In genomic region chr12:124837958-124838803, GRCh38 we compare ENCODE assay signal across 1 cellular context.
TF ChIP-seq lines count a peak whose summit lies in the region.

No MANE protein-coding gene starts in this region.

TF ChIP-seq in HepG2, 621 proteins besides CTCF, POLR2A, EP300 and RAD21 (continued from another document and continues in another):
- TF ChIP-seq, protein P1, sequence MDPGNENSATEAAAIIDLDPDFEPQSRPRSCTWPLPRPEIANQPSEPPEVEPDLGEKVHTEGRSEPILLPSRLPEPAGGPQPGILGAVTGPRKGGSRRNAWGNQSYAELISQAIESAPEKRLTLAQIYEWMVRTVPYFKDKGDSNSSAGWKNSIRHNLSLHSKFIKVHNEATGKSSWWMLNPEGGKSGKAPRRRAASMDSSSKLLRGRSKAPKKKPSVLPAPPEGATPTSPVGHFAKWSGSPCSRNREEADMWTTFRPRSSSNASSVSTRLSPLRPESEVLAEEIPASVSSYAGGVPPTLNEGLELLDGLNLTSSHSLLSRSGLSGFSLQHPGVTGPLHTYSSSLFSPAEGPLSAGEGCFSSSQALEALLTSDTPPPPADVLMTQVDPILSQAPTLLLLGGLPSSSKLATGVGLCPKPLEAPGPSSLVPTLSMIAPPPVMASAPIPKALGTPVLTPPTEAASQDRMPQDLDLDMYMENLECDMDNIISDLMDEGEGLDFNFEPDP (CRISPR knock-in tag; conservative IDR thresholded peaks at IDR 0.05), result no peak
- no peak for TF ChIP-seq NFKBIZ (CRISPR knock-in tag; IDR thresholded peaks at IDR 0.05)
- peak; percentile 89 for TF ChIP-seq ZNF431 (CRISPR knock-in tag; IDR thresholded peaks at IDR 0.05; ENCODE audit: borderline replicate concordance, low read depth)
- no peak for TF ChIP-seq TOPORS (CRISPR knock-in tag; IDR thresholded peaks at IDR 0.05)
- TF ChIP-seq TRIM22 (IDR thresholded peaks at IDR 0.05), result no peak
- TF ChIP-seq ZSCAN31 (CRISPR knock-in tag; IDR thresholded peaks at IDR 0.05; ENCODE audit: low read depth), result 0 out of 2 replicates have a peak, but pooled peaks have one; percentile 49
- no peak for TF ChIP-seq ZC3H4 (CRISPR knock-in tag; IDR thresholded peaks at IDR 0.05; ENCODE audit: borderline replicate concordance)
- peak; percentile 59; the same call in 1 of the 2 replicates for TF ChIP-seq ZNF547 (CRISPR knock-in tag; IDR thresholded peaks at IDR 0.05)
- TF ChIP-seq ZNF24 (IDR thresholded peaks at IDR 0.05), result no peak
- no peak for TF ChIP-seq ZBTB46 (CRISPR knock-in tag; IDR thresholded peaks at IDR 0.05; ENCODE audit: borderline replicate concordance)
- 0 out of 2 replicates have a peak, but pooled peaks have one; percentile 65 for TF ChIP-seq ZNF563 (CRISPR knock-in tag; IDR thresholded peaks at IDR 0.05)
- TF ChIP-seq RXRB (CRISPR knock-in tag; IDR thresholded peaks at IDR 0.05; ENCODE audit: borderline replicate concordance), result peak; percentile 85
- TF ChIP-seq, protein P2, sequence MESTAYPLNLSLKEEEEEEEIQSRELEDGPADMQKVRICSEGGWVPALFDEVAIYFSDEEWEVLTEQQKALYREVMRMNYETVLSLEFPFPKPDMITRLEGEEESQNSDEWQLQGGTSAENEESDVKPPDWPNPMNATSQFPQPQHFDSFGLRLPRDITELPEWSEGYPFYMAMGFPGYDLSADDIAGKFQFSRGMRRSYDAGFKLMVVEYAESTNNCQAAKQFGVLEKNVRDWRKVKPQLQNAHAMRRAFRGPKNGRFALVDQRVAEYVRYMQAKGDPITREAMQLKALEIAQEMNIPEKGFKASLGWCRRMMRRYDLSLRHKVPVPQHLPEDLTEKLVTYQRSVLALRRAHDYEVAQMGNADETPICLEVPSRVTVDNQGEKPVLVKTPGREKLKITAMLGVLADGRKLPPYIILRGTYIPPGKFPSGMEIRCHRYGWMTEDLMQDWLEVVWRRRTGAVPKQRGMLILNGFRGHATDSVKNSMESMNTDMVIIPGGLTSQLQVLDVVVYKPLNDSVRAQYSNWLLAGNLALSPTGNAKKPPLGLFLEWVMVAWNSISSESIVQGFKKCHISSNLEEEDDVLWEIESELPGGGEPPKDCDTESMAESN (CRISPR knock-in tag; conservative IDR thresholded peaks at IDR 0.05), result no peak
- no peak for TF ChIP-seq NFE2L1 (CRISPR knock-in tag; IDR thresholded peaks at IDR 0.05; ENCODE audit: borderline replicate concordance)
- TF ChIP-seq THAP11 (CRISPR knock-in tag; IDR thresholded peaks at IDR 0.05), result 0 out of 2 replicates have a peak, but pooled peaks have one; percentile 44
- peak; percentile 33; the same call in 1 of the 2 replicates for TF ChIP-seq MIER2 (CRISPR knock-in tag; IDR thresholded peaks at IDR 0.05)
- peak; percentile 57; the same call in 1 of the 2 replicates for TF ChIP-seq ZNF430 (CRISPR knock-in tag; IDR thresholded peaks at IDR 0.05)
- TF ChIP-seq JUND (CRISPR knock-in tag; IDR thresholded peaks at IDR 0.05), result peak; percentile 35; the same call in 1 of the 2 replicates
- peak; percentile 43; the same call in 1 of the 2 replicates for TF ChIP-seq ZNF143 (CRISPR knock-in tag; IDR thresholded peaks at IDR 0.05)
- TF ChIP-seq PHB2 (IDR thresholded peaks at IDR 0.05; ENCODE audit: partially characterized antibody), result no peak
- no peak for TF ChIP-seq SRSF9 (IDR thresholded peaks at IDR 0.05; ENCODE audit: borderline replicate concordance, insufficient read depth, low read depth, low read length, poor library complexity, severe bottlenecking)
- TF ChIP-seq ATF7-NPFF (CRISPR knock-in tag; IDR thresholded peaks at IDR 0.05; ENCODE audit: low read depth), result no peak; the same call in 1 of the 2 replicates
- no peak for TF ChIP-seq RFX1 (IDR thresholded peaks at IDR 0.05)
- no peak for TF ChIP-seq MBNL3 (CRISPR knock-in tag; conservative IDR thresholded peaks at IDR 0.05)
- no peak; the same call in 1 of the 2 replicates for TF ChIP-seq ZNF512 (CRISPR knock-in tag; IDR thresholded peaks at IDR 0.05)
- TF ChIP-seq RFX3 (CRISPR knock-in tag; IDR thresholded peaks at IDR 0.05), result no peak
- TF ChIP-seq, protein P3, sequence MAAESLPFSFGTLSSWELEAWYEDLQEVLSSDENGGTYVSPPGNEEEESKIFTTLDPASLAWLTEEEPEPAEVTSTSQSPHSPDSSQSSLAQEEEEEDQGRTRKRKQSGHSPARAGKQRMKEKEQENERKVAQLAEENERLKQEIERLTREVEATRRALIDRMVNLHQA (CRISPR knock-in tag; IDR thresholded peaks at IDR 0.05), result no peak
- peak; percentile 71; the same call in 1 of the 2 replicates for TF ChIP-seq ZNF441 (CRISPR knock-in tag; IDR thresholded peaks at IDR 0.05; ENCODE audit: borderline replicate concordance)
- no peak for TF ChIP-seq ARHGAP35 (CRISPR knock-in tag; IDR thresholded peaks at IDR 0.05; ENCODE audit: borderline replicate concordance)
- TF ChIP-seq LBX2 (CRISPR knock-in tag; IDR thresholded peaks at IDR 0.05; ENCODE audit: borderline replicate concordance), result no peak
- peak; percentile 42; the same call in 1 of the 2 replicates for TF ChIP-seq ZNF724P (CRISPR knock-in tag; IDR thresholded peaks at IDR 0.05; ENCODE audit: borderline replicate concordance)
- TF ChIP-seq RFXAP (CRISPR knock-in tag; IDR thresholded peaks at IDR 0.05; ENCODE audit: borderline replicate concordance), result peak; percentile 75; the same call in 1 of the 2 replicates
- no peak for TF ChIP-seq KLF6 (CRISPR knock-in tag; IDR thresholded peaks at IDR 0.05)
- TF ChIP-seq ZNF761 (CRISPR knock-in tag; conservative IDR thresholded peaks at IDR 0.05), result peak; percentile 63; the same call in 1 of the 2 replicates
- peak; percentile 32; the same call in 1 of the 2 replicates for TF ChIP-seq NR2C2 (CRISPR knock-in tag; IDR thresholded peaks at IDR 0.05; ENCODE audit: borderline replicate concordance)
- no peak for TF ChIP-seq ZNF101 (CRISPR knock-in tag; IDR thresholded peaks at IDR 0.05; ENCODE audit: borderline replicate concordance, low read depth)
- no peak for TF ChIP-seq ZNF616 (CRISPR knock-in tag; IDR thresholded peaks at IDR 0.05; ENCODE audit: low read depth)
- no peak for TF ChIP-seq ZNF10 (CRISPR knock-in tag; IDR thresholded peaks at IDR 0.05; ENCODE audit: borderline replicate concordance, low read depth)
- TF ChIP-seq POLR2AphosphoS5 (IDR thresholded peaks at IDR 0.05; ENCODE audit: low read depth, low read length), result peak; percentile 35; the same call in 1 of the 2 replicates
- TF ChIP-seq, protein P4, sequence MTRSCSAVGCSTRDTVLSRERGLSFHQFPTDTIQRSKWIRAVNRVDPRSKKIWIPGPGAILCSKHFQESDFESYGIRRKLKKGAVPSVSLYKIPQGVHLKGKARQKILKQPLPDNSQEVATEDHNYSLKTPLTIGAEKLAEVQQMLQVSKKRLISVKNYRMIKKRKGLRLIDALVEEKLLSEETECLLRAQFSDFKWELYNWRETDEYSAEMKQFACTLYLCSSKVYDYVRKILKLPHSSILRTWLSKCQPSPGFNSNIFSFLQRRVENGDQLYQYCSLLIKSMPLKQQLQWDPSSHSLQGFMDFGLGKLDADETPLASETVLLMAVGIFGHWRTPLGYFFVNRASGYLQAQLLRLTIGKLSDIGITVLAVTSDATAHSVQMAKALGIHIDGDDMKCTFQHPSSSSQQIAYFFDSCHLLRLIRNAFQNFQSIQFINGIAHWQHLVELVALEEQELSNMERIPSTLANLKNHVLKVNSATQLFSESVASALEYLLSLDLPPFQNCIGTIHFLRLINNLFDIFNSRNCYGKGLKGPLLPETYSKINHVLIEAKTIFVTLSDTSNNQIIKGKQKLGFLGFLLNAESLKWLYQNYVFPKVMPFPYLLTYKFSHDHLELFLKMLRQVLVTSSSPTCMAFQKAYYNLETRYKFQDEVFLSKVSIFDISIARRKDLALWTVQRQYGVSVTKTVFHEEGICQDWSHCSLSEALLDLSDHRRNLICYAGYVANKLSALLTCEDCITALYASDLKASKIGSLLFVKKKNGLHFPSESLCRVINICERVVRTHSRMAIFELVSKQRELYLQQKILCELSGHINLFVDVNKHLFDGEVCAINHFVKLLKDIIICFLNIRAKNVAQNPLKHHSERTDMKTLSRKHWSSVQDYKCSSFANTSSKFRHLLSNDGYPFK (CRISPR knock-in tag; IDR thresholded peaks at IDR 0.05; ENCODE audit: borderline replicate concordance), result peak; percentile 26; the same call in 1 of the 2 replicates
- peak; percentile 83; the same call in 1 of the 2 replicates for TF ChIP-seq ZNF747 (CRISPR knock-in tag; IDR thresholded peaks at IDR 0.05; ENCODE audit: borderline replicate concordance)
- no peak for TF ChIP-seq ZNF558 (CRISPR knock-in tag; IDR thresholded peaks at IDR 0.05; ENCODE audit: borderline replicate concordance)
- TF ChIP-seq PHF8 (CRISPR knock-in tag; IDR thresholded peaks at IDR 0.05), result peak; percentile 30; the same call in 1 of the 2 replicates
- peak; percentile 64; the same call in 1 of the 2 replicates for TF ChIP-seq ZNF501 (CRISPR knock-in tag; IDR thresholded peaks at IDR 0.05)
- TF ChIP-seq SNAI1 (CRISPR knock-in tag; IDR thresholded peaks at IDR 0.05; ENCODE audit: borderline replicate concordance), result 0 out of 2 replicates have a peak, but pooled peaks have one; percentile 55
- 0 out of 2 replicates have a peak, but pooled peaks have one; percentile 43 for TF ChIP-seq SP4 (CRISPR knock-in tag; IDR thresholded peaks at IDR 0.05)
- no peak for TF ChIP-seq ZNF740 (CRISPR knock-in tag; IDR thresholded peaks at IDR 0.05)
- peak; percentile 24 for TF ChIP-seq ZEB1 (IDR thresholded peaks at IDR 0.05; ENCODE audit: insufficient replicate concordance, low read depth)
- TF ChIP-seq NAIF1 (CRISPR knock-in tag; IDR thresholded peaks at IDR 0.05; ENCODE audit: borderline replicate concordance), result peak; percentile 60; the same call in 1 of the 2 replicates
- TF ChIP-seq ZNF225 (CRISPR knock-in tag; IDR thresholded peaks at IDR 0.05), result no peak
- TF ChIP-seq HMG20A (CRISPR knock-in tag; IDR thresholded peaks at IDR 0.05; ENCODE audit: borderline replicate concordance), result peak; percentile 60; the same call in 1 of the 2 replicates
- TF ChIP-seq, protein P5, sequence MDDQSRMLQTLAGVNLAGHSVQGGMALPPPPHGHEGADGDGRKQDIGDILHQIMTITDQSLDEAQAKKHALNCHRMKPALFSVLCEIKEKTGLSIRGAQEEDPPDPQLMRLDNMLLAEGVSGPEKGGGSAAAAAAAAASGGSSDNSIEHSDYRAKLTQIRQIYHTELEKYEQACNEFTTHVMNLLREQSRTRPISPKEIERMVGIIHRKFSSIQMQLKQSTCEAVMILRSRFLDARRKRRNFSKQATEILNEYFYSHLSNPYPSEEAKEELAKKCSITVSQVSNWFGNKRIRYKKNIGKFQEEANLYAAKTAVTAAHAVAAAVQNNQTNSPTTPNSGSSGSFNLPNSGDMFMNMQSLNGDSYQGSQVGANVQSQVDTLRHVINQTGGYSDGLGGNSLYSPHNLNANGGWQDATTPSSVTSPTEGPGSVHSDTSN (CRISPR knock-in tag; IDR thresholded peaks at IDR 0.05; ENCODE audit: borderline replicate concordance), result no peak
- TF ChIP-seq, protein P6, sequence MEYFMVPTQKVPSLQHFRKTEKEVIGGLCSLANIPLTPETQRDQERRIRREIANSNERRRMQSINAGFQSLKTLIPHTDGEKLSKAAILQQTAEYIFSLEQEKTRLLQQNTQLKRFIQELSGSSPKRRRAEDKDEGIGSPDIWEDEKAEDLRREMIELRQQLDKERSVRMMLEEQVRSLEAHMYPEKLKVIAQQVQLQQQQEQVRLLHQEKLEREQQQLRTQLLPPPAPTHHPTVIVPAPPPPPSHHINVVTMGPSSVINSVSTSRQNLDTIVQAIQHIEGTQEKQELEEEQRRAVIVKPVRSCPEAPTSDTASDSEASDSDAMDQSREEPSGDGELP (IDR thresholded peaks at IDR 0.05; ENCODE audit: borderline replicate concordance, low read depth), result peak; percentile 70; the same call in 1 of the 2 replicates
- TF ChIP-seq ISL2 (CRISPR knock-in tag; IDR thresholded peaks at IDR 0.05), result 0 out of 2 replicates have a peak, but pooled peaks have one; percentile 56
- TF ChIP-seq GTF3A (CRISPR knock-in tag; conservative IDR thresholded peaks at IDR 0.05), result no peak
- TF ChIP-seq ZNF296 (CRISPR knock-in tag; conservative IDR thresholded peaks at IDR 0.05), result no peak
